Comparison of ENCODE assay signal across 8 cellular contexts in the genomic region with DNA sequence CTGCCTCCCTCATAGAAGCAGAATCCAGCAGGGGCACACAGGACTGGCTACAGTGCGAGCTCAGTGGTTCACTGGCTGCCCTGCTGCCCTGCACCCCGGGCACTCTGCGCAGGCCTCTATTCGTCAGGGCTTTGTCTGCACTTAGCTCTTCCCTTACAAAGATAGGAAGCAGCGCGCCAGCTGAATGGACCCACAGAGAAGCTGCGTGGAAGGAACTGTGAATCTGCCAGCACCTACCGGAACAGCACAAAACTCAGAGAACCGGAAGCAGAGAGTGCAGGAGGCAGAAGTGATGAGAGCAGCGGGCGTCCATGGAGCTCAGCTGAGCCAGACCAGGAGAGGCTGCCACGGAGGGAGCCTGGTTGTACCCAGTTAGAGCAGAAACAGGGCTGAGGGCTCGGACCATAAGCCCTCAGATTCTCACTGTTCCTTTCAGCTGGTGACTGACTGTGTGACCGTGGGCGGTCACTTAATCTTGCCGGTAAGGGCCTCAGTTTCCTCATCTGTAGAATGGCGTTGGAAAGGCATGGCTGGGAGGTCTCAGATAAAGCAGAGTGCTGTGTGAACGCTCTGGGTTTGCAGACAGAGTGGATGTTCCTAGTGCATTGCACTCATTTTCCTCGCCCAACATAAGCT. TPM values are rescaled to one million over a fixed set of nuclear protein-coding genes. Genes with fewer than 3 reads are reported as not detected.
DNase-seq lines count a peak whose midpoint lies in the region; ATAC-seq, FAIRE-seq and TF ChIP-seq lines count a peak whose summit lies in the region.

No MANE protein-coding gene starts in this region.

- H3K36me3 ChIP-seq in BLaER1 treated with 17β-estradiol and CSF1 and Interleukin-3, amounts not matched to agents 10 nM and 100 nM = no peaks in the 10 kb centered on the region
- H3K36me3 ChIP-seq in kidney (ENCODE audit: control insufficient read depth in 1 of 2, insufficient read depth in 2 of 2, low read length in 2 of 2) = no peaks in the 10 kb centered on the region

- peaks cover 23 to 50% (median 39%) of the 10 kb centered on the region in 10 experiments for H3K4me1 ChIP-seq in BLaER1 treated with 17β-estradiol and CSF1 and Interleukin-3, amounts not matched to agents 10 nM and 100 nM
- H3K4me1 ChIP-seq in kidney (ENCODE audit: control insufficient read depth in 1 of 2, insufficient read depth in 1 of 2, low read depth in 1 of 2, low read length in 2 of 2) = peaks cover 4 to 12% of the 10 kb centered on the region in 2 donors

- H3K27ac Mint-ChIP-seq in brain = peak overlapping the region; percentile 42 to 97 (median 86)
- no peak overlapping the region for H3K27ac Mint-ChIP-seq in nephron progenitor cell

- no peak for DNase-seq in Jurkat, Clone E6-1 (ENCODE audit: low read depth, low spot score)
- DNase-seq in nephron progenitor cell = no peak
- no peak for DNase-seq in kidney
- no peak for DNase-seq in stimulated activated CD4-positive, alpha-beta T cell treated with anti-CD3 and anti-CD28 coated beads, Interleukin-4, amount 100 ng/mL, for 24 hours
- no peak for DNase-seq in OCI-M1 (lab: John Stamatoyannopoulos, UW)

- H3K9me3 ChIP-seq in BLaER1 treated with 17β-estradiol and CSF1 and Interleukin-3, amounts not matched to agents 10 nM and 100 nM (replicated peaks in 1 of 11) = no peaks in the 10 kb centered on the region
- H3K9me3 ChIP-seq in kidney (ENCODE audit: control insufficient read depth in 1 of 2, low read length in 2 of 2) = no peaks in the 10 kb centered on the region

- TF ChIP-seq CTCF in brain (conservative IDR thresholded peaks at IDR 0.05) = no peak
- no peak for TF ChIP-seq CTCF in nephron progenitor cell (IDR thresholded peaks at IDR 0.05)
- TF ChIP-seq CTCF in kidney (IDR thresholded peaks at IDR 0.05; ENCODE audit: borderline replicate concordance, extremely low read depth, insufficient read depth) = no peak

- H3K4me3 ChIP-seq in BLaER1 treated with 17β-estradiol and CSF1 and Interleukin-3, amounts not matched to agents 10 nM and 100 nM = peak overlapping the region in 1 of 10 experiments; percentile 53; a peak in 1 of 20 replicates
- H3K4me3 ChIP-seq in Jurkat, Clone E6-1 (ENCODE audit: low read length) = peak overlapping the region; percentile 37
- peak overlapping the region in 1 of 2 donors; percentile 76 for H3K4me3 ChIP-seq in kidney (ENCODE audit: low read length in 2 of 2)

- no peak overlapping the region; a peak in 1 of 22 replicates for H3K9ac ChIP-seq in BLaER1 treated with 17β-estradiol and CSF1 and Interleukin-3, amounts not matched to agents 10 nM and 100 nM
- peak overlapping the region in 1 of 2 donors; percentile 31 for H3K9ac ChIP-seq in kidney (ENCODE audit: low read length in 2 of 2)

- H4K20me1 ChIP-seq in BLaER1 treated with 17β-estradiol and CSF1 and Interleukin-3, amounts not matched to agents 10 nM and 100 nM = no peaks in the 10 kb centered on the region

- H3K4me1 Mint-ChIP-seq in brain (peaks cover 45% of the 10 kb centered on the region), nephron progenitor cell (peaks cover 31% of the 10 kb centered on the region)

- H3K9me3 Mint-ChIP-seq in brain (peaks cover 0 to 3% (median 0%) of the 10 kb centered on the region in 5 experiments), nephron progenitor cell (no peaks in the 10 kb centered on the region)

- no peaks in the 10 kb centered on the region for H3K27me3 ChIP-seq in BLaER1 treated with 17β-estradiol and CSF1 and Interleukin-3, amounts not matched to agents 10 nM and 100 nM

- intact Hi-C loops in kidney (cut with DNase I) = no loop called here

- H3K36me3 Mint-ChIP-seq in brain (no peaks in the 10 kb centered on the region), nephron progenitor cell (ENCODE audit: low read depth) (no peaks in the 10 kb centered on the region)

- ATAC-seq in HG03139 (IDR thresholded peaks at IDR 0.05; ENCODE audit: unreplicated experiment) = no peak

- H3K4me2 ChIP-seq in BLaER1 treated with 17β-estradiol and CSF1 and Interleukin-3, amounts not matched to agents 10 nM and 100 nM = peak overlapping the region; percentile 65 to 90 (median 80)

- no peak for FAIRE-seq in kidney (lab: Jason Lieb, UNC)

- H3K4me3 Mint-ChIP-seq in brain (peak overlapping the region; percentile 86 to 94 (median 90)), nephron progenitor cell (peak overlapping the region; percentile 42)

- H3K27me3 Mint-ChIP-seq in brain (peaks cover 13% of the 10 kb centered on the region), nephron progenitor cell (ENCODE audit: low read depth, poor library complexity) (peaks cover 38% of the 10 kb centered on the region)

- H3K27ac ChIP-seq in BLaER1 treated with 17β-estradiol and CSF1 and Interleukin-3, amounts not matched to agents 10 nM and 100 nM = no peak overlapping the region
- H3K27ac ChIP-seq in kidney (ENCODE audit: low read depth in 2 of 2, low read length in 2 of 2) = no peak overlapping the region

RNA-seq across cellular contexts. Expression of gene SLC66A3, which starts 23.1 kb away (rescaled TPM):
- polyA plus RNA-seq in Jurkat, Clone E6-1 (2012; ENCODE audit: insufficient read depth, insufficient read length) = 18.4 TPM
- polyA plus RNA-seq in brain (ENCODE audit: insufficient read depth, low read depth, low replicate concordance) (4.1 TPM), kidney (ENCODE audit: insufficient read depth, low read depth, low replicate concordance) (28.4 TPM)
- total RNA-seq in kidney = 33.0 TPM
